Comparison of ENCODE assay signal across 8 cellular contexts in genomic region chr17:36591434-36592315, GRCh38. TPM values are rescaled to one million over a fixed set of nuclear protein-coding genes. Genes with fewer than 3 reads are reported as not detected.
DNase-seq lines count a peak whose midpoint lies in the region; ATAC-seq and TF ChIP-seq lines count a peak whose summit lies in the region.

A gene with protein sequence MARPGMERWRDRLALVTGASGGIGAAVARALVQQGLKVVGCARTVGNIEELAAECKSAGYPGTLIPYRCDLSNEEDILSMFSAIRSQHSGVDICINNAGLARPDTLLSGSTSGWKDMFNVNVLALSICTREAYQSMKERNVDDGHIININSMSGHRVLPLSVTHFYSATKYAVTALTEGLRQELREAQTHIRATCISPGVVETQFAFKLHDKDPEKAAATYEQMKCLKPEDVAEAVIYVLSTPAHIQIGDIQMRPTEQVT (plus strand): TSS chr17:36591879. CDS start chr17:36592010, 131 bp downstream.

- H3K4me1 Mint-ChIP-seq in T-helper 17 cell, result peaks cover 26% of the 10 kb centered on the region

- DNase-seq in HEK293T (ENCODE audit: extremely low spot score), result peak; percentile 84
- DNase-seq in NCI-H1105 treated with DMSO at 0.1 percent for 48 hours (lab: John Stamatoyannopoulos, UW), result peak; percentile 67
- peak; percentile 58 to 81 (median 75) for DNase-seq in T-helper 17 cell
- peak in 51 of 56 donors; percentile 26 to 85 (median 67) for DNase-seq in amygdala (lab: John Stamatoyannopoulos, UW)
- DNase-seq in right atrium auricular region (ENCODE audit: low spot score), result peak; percentile 73
- DNase-seq in pulmonary artery endothelial cell (ENCODE audit: low read depth, low spot score), result no peak
- DNase-seq in ureter (ENCODE audit: low spot score), result peak; percentile 83

- no peaks in the 10 kb centered on the region for H3K27me3 Mint-ChIP-seq in T-helper 17 cell

- peak within 1 kb of the TSS; percentile 79 for H3K4me3 ChIP-seq in GM08714 (ENCODE audit: low read length)
- peak within 1 kb of the TSS; percentile 54 to 97 for H3K4me3 ChIP-seq in right atrium auricular region

- H3K9me3 ChIP-seq in T-helper 17 cell (ENCODE audit: control insufficient read depth, low read length, poor library complexity, severe bottlenecking) (no peaks in the 10 kb centered on the region), right atrium auricular region (no peaks in the 10 kb centered on the region)

- TF ChIP-seq CTCF in right atrium auricular region (IDR thresholded peaks at IDR 0.05), result peak in 1 of 2 donors; percentile 46

- H3K27ac Mint-ChIP-seq in T-helper 17 cell, result peak within 1 kb of the TSS; percentile 75

- peaks cover 0 to 29% of the 10 kb centered on the region in 2 donors for H3K4me1 ChIP-seq in right atrium auricular region

- no peaks in the 10 kb centered on the region for H3K36me3 Mint-ChIP-seq in T-helper 17 cell (ENCODE audit: low read depth)

- H3K36me3 ChIP-seq in right atrium auricular region, result peaks cover 31% of the 10 kb centered on the region

- ATAC-seq in T-helper 17 cell, result peak; percentile 92

- peak within 1 kb of the TSS; percentile 52 to 76 for H3K27ac ChIP-seq in right atrium auricular region

- POLR2A ChIA-PET in HEK293T (lab: Yijun Ruan, JAX), result interaction anchor here (0.5 to 2.8 kb wide), 5 partner anchors 9 to 57 kb away, joined by 3 to 36 read pairs (median 11); partner anchors contain the start of genes GGNBP2, MRM1, MYO19 and PIGW

- peak within 1 kb of the TSS; percentile 87 for H3K4me3 Mint-ChIP-seq in T-helper 17 cell

- no peaks in the 10 kb centered on the region for H3K27me3 ChIP-seq in right atrium auricular region

- CTCF ChIA-PET in HEK293T (lab: Yijun Ruan, JAX), result interaction anchor here (1.9 kb wide), 1 partner anchor 11 kb away, joined by 10 read pairs; no protein-coding TSS in a partner anchor

TF ChIP-seq in HEK293T, 16 proteins besides CTCF, POLR2A, EP300 and RAD21:
- no peak for TF ChIP-seq ELF4 (IDR thresholded peaks at IDR 0.05)
- TF ChIP-seq HDGF (IDR thresholded peaks at IDR 0.05; ENCODE audit: borderline replicate concordance), result no peak
- no peak for TF ChIP-seq CTBP1 (IDR thresholded peaks at IDR 0.05; ENCODE audit: borderline replicate concordance)
- TF ChIP-seq L3MBTL2 (conservative IDR thresholded peaks at IDR 0.05), result no peak
- TF ChIP-seq ZNF384 (IDR thresholded peaks at IDR 0.05), result no peak
- TF ChIP-seq PKNOX1 (IDR thresholded peaks at IDR 0.05), result no peak
- TF ChIP-seq SUZ12 (IDR thresholded peaks at IDR 0.05), result no peak
- no peak for TF ChIP-seq FOXA1 (IDR thresholded peaks at IDR 0.05)
- TF ChIP-seq SP1 (IDR thresholded peaks at IDR 0.05), result no peak
- no peak for TF ChIP-seq LEF1 (IDR thresholded peaks at IDR 0.05; ENCODE audit: borderline replicate concordance)
- no peak for TF ChIP-seq BHLHE40 (IDR thresholded peaks at IDR 0.05; ENCODE audit: borderline replicate concordance)
- no peak for TF ChIP-seq FOXK2 (IDR thresholded peaks at IDR 0.05)
- no peak for TF ChIP-seq ARNT (IDR thresholded peaks at IDR 0.05)
- TF ChIP-seq FOXM1 (IDR thresholded peaks at IDR 0.05; ENCODE audit: borderline replicate concordance), result no peak
- no peak for TF ChIP-seq TARDBP (IDR thresholded peaks at IDR 0.05)
- no peak for TF ChIP-seq NFRKB (IDR thresholded peaks at IDR 0.05)

RNA-seq across cellular contexts. Expression of the gene that starts here (rescaled TPM):
- total RNA-seq in T-helper 17 cell, result 1 to 10 TPM; 2.7 to 3.8 TPM
- 10 to 100 TPM; 10.5 to 17.3 TPM for total RNA-seq in right atrium auricular region
- total RNA-seq in pulmonary artery endothelial cell, result 8.2 and 10.0 TPM in 2 replicates
- 18.2 TPM for total RNA-seq in ureter
